In the genomic region with DNA sequence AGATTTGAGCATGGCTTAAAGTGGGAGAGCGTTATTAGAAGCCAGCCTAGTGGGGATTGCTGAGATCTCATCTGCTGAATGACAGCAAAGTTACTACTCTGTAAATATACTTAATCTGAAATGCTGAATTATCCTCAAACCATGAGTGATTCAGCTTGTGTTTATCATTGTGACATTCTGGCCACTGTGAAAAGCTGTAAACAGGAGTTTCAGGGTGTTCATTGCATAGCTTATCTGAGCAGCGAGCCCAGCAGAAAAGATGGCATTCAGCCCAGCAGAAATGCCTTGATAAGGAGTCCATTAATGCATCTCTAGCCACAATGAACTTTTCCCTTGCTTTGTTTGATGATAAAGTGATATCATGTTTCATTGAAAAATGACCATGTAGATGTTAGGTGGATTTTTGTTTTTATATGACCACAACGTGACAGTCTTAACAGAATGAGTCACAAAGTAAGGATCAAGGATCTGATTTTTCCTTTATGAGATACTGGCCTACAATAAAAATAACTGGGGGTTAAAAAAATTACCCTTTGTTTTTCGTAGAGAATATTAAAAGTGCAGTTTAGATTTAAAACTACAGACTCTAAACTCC, we compare ENCODE assay signal across 7 cellular contexts. TPM values are rescaled to one million over a fixed set of nuclear protein-coding genes. Genes with fewer than 3 reads are reported as not detected.
DNase-seq lines count a peak whose midpoint lies in the region; ATAC-seq and TF ChIP-seq lines count a peak whose summit lies in the region.

No MANE protein-coding gene starts in this region.

- H3K4me3 ChIP-seq in fibroblast of the aortic adventitia (ENCODE audit: low read depth, low read length) (peak overlapping the region; percentile 4), aorta (ENCODE audit: low read length in 2 of 2) (peak overlapping the region in 1 of 2 donors; percentile 18)

- TF ChIP-seq CTCF in HFFc6 (IDR thresholded peaks at IDR 0.05): no peak
- TF ChIP-seq CTCF in fibroblast of the aortic adventitia (IDR thresholded peaks at IDR 0.05; ENCODE audit: insufficient read depth, low read length): no peak

- H3K36me3 Mint-ChIP-seq in HFFc6 (ENCODE audit: low read depth): peaks cover 9% of the 10 kb centered on the region; the same call in 1 of the 2 replicates
- no peaks in the 10 kb centered on the region for H3K36me3 Mint-ChIP-seq in stimulated activated effector memory CD8-positive, alpha-beta T cell treated with anti-CD3 and anti-CD28 coated beads, Interleukin-12 subunit alpha, Interleukin-12 subunit beta, amount 100 ng/mL, for 72 hours

- intact Hi-C loops in aorta (cut with DNase I): no loop called here

- no peaks in the 10 kb centered on the region for H3K9me3 ChIP-seq in aorta (ENCODE audit: control insufficient read depth, low read length)

- no peaks in the 10 kb centered on the region for H3K27me3 ChIP-seq in aorta (ENCODE audit: control insufficient read depth in 1 of 2, insufficient read depth in 2 of 2, low read length in 1 of 2)

- H3K4me1 ChIP-seq in aorta (ENCODE audit: control insufficient read depth in 1 of 2, insufficient read depth in 2 of 2, low read length in 2 of 2): peaks cover 4 to 19% of the 10 kb centered on the region in 2 donors

- DNase-seq in HFFc6: peak; percentile 88
- peak; percentile 88 for DNase-seq in SW480 (ENCODE audit: low spot score)
- peak; percentile 99 for DNase-seq in fibroblast of the aortic adventitia (ENCODE audit: low read depth)
- DNase-seq in stimulated activated effector memory CD8-positive, alpha-beta T cell treated with anti-CD3 and anti-CD28 coated beads, Interleukin-12 subunit alpha, Interleukin-12 subunit beta, amount 100 ng/mL, for 72 hours (ENCODE audit: low spot score in 2 of 2): no peak
- DNase-seq in DMS79 treated with DMSO at 0.1 percent for 48 hours (lab: John Stamatoyannopoulos, UW): no peak
- no peak for DNase-seq in stimulated activated CD4-positive, alpha-beta T cell treated with anti-CD3 and anti-CD28 coated beads, Interleukin-4, amount 100 ng/mL, for 4 hours
- no peak for DNase-seq in aorta

- H3K27ac Mint-ChIP-seq in HFFc6: peak overlapping the region; percentile 88
- H3K27ac Mint-ChIP-seq in stimulated activated effector memory CD8-positive, alpha-beta T cell treated with anti-CD3 and anti-CD28 coated beads, Interleukin-12 subunit alpha, Interleukin-12 subunit beta, amount 100 ng/mL, for 72 hours: peak overlapping the region; percentile 82

- 6 to 8% methylated on average over 4 of the region's 4 CpGs for WGBS in aorta, 2 donors

- H3K4me3 Mint-ChIP-seq in HFFc6: peak overlapping the region; percentile 45
- no peak overlapping the region for H3K4me3 Mint-ChIP-seq in stimulated activated effector memory CD8-positive, alpha-beta T cell treated with anti-CD3 and anti-CD28 coated beads, Interleukin-12 subunit alpha, Interleukin-12 subunit beta, amount 100 ng/mL, for 72 hours

- peaks cover 65% of the 10 kb centered on the region for H3K4me1 Mint-ChIP-seq in HFFc6 (ENCODE audit: low read depth)
- H3K4me1 Mint-ChIP-seq in stimulated activated effector memory CD8-positive, alpha-beta T cell treated with anti-CD3 and anti-CD28 coated beads, Interleukin-12 subunit alpha, Interleukin-12 subunit beta, amount 100 ng/mL, for 72 hours: peaks cover 68% of the 10 kb centered on the region

- no peaks in the 10 kb centered on the region for H3K27me3 Mint-ChIP-seq in HFFc6 (ENCODE audit: insufficient read depth)

- H3K36me3 ChIP-seq in aorta (ENCODE audit: control insufficient read depth in 1 of 2, insufficient read depth in 2 of 2, low read length in 1 of 2): no peaks in the 10 kb centered on the region

- H3K9me3 Mint-ChIP-seq in HFFc6: no peaks in the 10 kb centered on the region
- H3K9me3 Mint-ChIP-seq in stimulated activated effector memory CD8-positive, alpha-beta T cell treated with anti-CD3 and anti-CD28 coated beads, Interleukin-12 subunit alpha, Interleukin-12 subunit beta, amount 100 ng/mL, for 72 hours: no peaks in the 10 kb centered on the region

- peak; percentile 45 for ATAC-seq in stimulated activated effector memory CD8-positive, alpha-beta T cell treated with anti-CD3 and anti-CD28 coated beads, Interleukin-12 subunit alpha, Interleukin-12 subunit beta, amount 100 ng/mL, for 72 hours
- ATAC-seq in aorta (ENCODE audit: low FRiP score): no peak

- no peak overlapping the region for H3K27ac ChIP-seq in aorta (ENCODE audit: low read depth in 1 of 2, low read length in 2 of 2)

RNA-seq across cellular contexts. Expression of a gene that starts 7.8 kb away (rescaled TPM):
- total RNA-seq in HFFc6 (2021; fragmentation: NEBNext Ultra II Directional; extraction: Animal tissue kit (Norgen Biotek cat#: 25700)): 10 to 100 TPM; 10.4 to 29.3 (median 22.4) TPM
- total RNA-seq in fibroblast of the aortic adventitia (ENCODE audit: low replicate concordance) (39.2 and 61.3 TPM in 2 replicates), aorta (100 to 1,000 TPM; 145 to 340 TPM)
- 10 to 100 TPM; 73.6 to 82.6 TPM for polyA plus RNA-seq in aorta

Comparison
In these comparisons a context has a peak if more than half of its experiments do, and no peak if none do; other contexts are left out.
1. DNase-seq: peak in HFFc6 (single experiment), SW480 (single experiment) and fibroblast of the aortic adventitia (single experiment); none in stimulated activated effector memory CD8-positive, alpha-beta T cell treated with anti-CD3 and anti-CD28 coated beads, Interleukin-12 subunit alpha, Interleukin-12 subunit beta, amount 100 ng/mL, for 72 hours (0 of 2), DMS79 treated with DMSO at 0.1 percent for 48 hours (single experiment), stimulated activated CD4-positive, alpha-beta T cell treated with anti-CD3 and anti-CD28 coated beads, Interleukin-4, amount 100 ng/mL, for 4 hours (0 of 2) and aorta (0 of 2).